26 cellular contexts compared by ENCODE assay signal in genomic region chr2:21431078-21431477, GRCh38.
"Had no signal": no experiment of that assay in that cellular context is flagged by ENCODE, and none has a peak within 500 bp of the region (broad histone marks: within the 10 kb centered on the region; RNA-seq: fewer than 3 reads in every experiment).

No MANE protein-coding gene starts in this region.

- H3K4me3 ChIP-seq: ascending aorta, cardiac muscle cell had no signal

- H3K4me2 ChIP-seq: KMS-11 had no signal

- H3K27me3 ChIP-seq: ascending aorta, cardiac muscle cell had no signal

- H3K9ac ChIP-seq: KMS-11 had no signal

- H3K36me3 ChIP-seq: ascending aorta, cardiac muscle cell, WERI-Rb-1 had no signal

- H3K27ac ChIP-seq: ascending aorta, cardiac muscle cell, KMS-11, WERI-Rb-1 had no signal

- DNase-seq: activated CD4-positive, alpha-beta T cell treated with anti-CD3 and anti-CD28 coated beads for 1 hour; activated CD4-positive, alpha-beta T cell treated with anti-CD3 and anti-CD28 coated beads, Interleukin-2, amount 10 ng/mL, durations not matched to agents 24 days and 14 days; activated CD4-positive, alpha-beta T cell treated with anti-CD3 and anti-CD28 coated beads, Interleukin-2, amount 50 U/mL, for 4 hours; activated CD4-positive, CD25-positive, alpha-beta regulatory T cell; activated CD8-positive, alpha-beta T cell treated with anti-CD3 and anti-CD28 coated beads for 36 hours; activated gamma-delta T cell; activated naive CD4-positive, alpha-beta T cell treated with Interleukin-2 at 50 U/mL for 16 hours; activated naive CD8-positive, alpha-beta T cell treated with anti-CD3 and anti-CD28 coated beads, Interleukin-2, amount 10 ng/mL, durations not matched to agents 7 days and 5 days; activated T-cell treated with anti-CD3 and anti-CD28 coated beads, Interleukin-2, amount 50 U/mL, for 24 hours; MM.1S; MV-4-11; NCI-H1092; NCI-H1417 treated with DMSO at 0.1 percent for 48 hours; NCI-H1930; NCI-H446; NCI-H510A treated with DMSO at 0.1 percent for 48 hours; NCI-H526 treated with DMSO at 0.1 percent for 48 hours; NCI-H774; RPMI8226; SIG-M5; T1000; WERI-Rb-1 had no signal

- ATAC-seq: activated CD8-positive, alpha-beta T cell treated with anti-CD3 and anti-CD28 coated beads for 36 hours; Panc1 had no signal

- H3K9me3 ChIP-seq: ascending aorta had no signal

- H3K4me1 ChIP-seq: ascending aorta had no signal
